Comparison of ENCODE assay signal across 9 cellular contexts in the genomic region with DNA sequence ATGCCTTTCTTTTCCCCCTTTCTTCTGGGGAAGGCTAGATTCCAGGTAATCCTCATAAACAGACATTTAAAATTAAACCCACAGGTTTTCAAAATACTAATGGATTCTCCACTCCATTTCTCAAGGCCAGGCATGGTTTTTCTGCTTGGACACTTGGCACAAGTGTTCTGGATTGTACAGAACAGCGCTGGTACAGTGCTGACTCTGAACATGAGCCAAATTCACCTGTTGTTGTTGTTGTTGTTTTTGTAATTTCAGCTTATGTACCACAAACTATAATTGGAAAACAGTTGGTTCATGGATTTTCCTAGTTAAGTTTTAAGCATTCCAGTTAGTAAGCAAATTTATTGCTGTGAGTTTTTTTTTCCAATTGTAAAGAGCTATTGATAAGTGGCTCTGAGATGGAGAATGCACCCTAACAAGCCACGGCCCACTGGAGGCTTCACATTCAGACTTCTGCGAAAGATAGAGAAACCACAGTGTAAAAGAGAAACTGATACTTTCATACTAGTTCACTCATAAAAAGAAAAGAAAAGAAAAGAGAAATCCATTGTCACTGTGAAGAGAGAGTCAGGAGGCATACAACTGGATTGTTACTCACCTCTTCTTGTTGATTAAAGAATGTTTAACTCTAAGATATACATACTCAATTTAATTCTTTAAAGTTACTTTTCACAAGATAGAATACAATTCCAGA. TPM values are rescaled to one million over a fixed set of nuclear protein-coding genes. Genes with fewer than 3 reads are reported as not detected.
DNase-seq lines count a peak whose midpoint lies in the region; ATAC-seq and TF ChIP-seq lines count a peak whose summit lies in the region.
"Had no signal": no experiment of that assay in that cellular context is flagged by ENCODE, and none has a peak within 500 bp of the region (broad histone marks: within the 10 kb centered on the region; RNA-seq: fewer than 3 reads in every experiment).

No MANE protein-coding gene starts in this region.

- ATAC-seq in GM19328 (IDR thresholded peaks at IDR 0.05; ENCODE audit: unreplicated experiment): peak; percentile 96
- peak; percentile 95 for ATAC-seq in HG02852 (IDR thresholded peaks at IDR 0.05; ENCODE audit: unreplicated experiment)
- peak; percentile 59 for ATAC-seq in T-helper 17 cell

- peak overlapping the region; percentile 74 for H3K27ac Mint-ChIP-seq in T-helper 17 cell

- H3K27me3 Mint-ChIP-seq in T-helper 17 cell: no peaks in the 10 kb centered on the region

- H3K4me1 Mint-ChIP-seq in T-helper 17 cell: peaks cover 24% of the 10 kb centered on the region

- H3K9me3 ChIP-seq in T-helper 17 cell (ENCODE audit: control insufficient read depth, low read length, poor library complexity, severe bottlenecking): no peaks in the 10 kb centered on the region
- H3K9me3 ChIP-seq: upper lobe of left lung had no signal

- H3K4me3 Mint-ChIP-seq in T-helper 17 cell: peak overlapping the region; percentile 74

- H3K36me3 Mint-ChIP-seq in T-helper 17 cell (ENCODE audit: low read depth): no peaks in the 10 kb centered on the region

- no peak for TF ChIP-seq POLR2A in erythroblast (IDR thresholded peaks at IDR 0.05; ENCODE audit: low read length)

- DNase-seq in T-helper 17 cell (no peak), RPMI8226 (no peak), NCI-H748 treated with DMSO at 0.1 percent for 48 hours (lab: John Stamatoyannopoulos, UW) (no peak), erythroblast (lab: John Stamatoyannopoulos, UW) (no peak)
- DNase-seq in stimulated activated CD4-positive, alpha-beta T cell treated with anti-CD3 and anti-CD28 coated beads, Interleukin-4, amount 100 ng/mL, for 48 hours (ENCODE audit: low read depth in 2 of 2): peak; percentile 22 to 25
- DNase-seq: NCI-H510A, upper lobe of left lung had no signal

RNA-seq across cellular contexts. Expression of gene ITGA1, which starts 16.2 kb away (rescaled TPM):
- total RNA-seq in T-helper 17 cell: 1 to 10 TPM; 4.0 to 4.3 TPM

RNA-seq across cellular contexts. Expression of gene PELO, which starts 16.2 kb away (rescaled TPM):
- total RNA-seq in T-helper 17 cell: 1 to 10 TPM; 6.0 to 8.1 TPM

Comparison
In these comparisons a context has a peak if more than half of its experiments do, and no peak if none do; other contexts are left out.
1. DNase-seq: peak in stimulated activated CD4-positive, alpha-beta T cell treated with anti-CD3 and anti-CD28 coated beads, Interleukin-4, amount 100 ng/mL, for 48 hours (2 of 2); none in T-helper 17 cell (0 of 3), RPMI8226 (single experiment), NCI-H748 treated with DMSO at 0.1 percent for 48 hours (single experiment) and erythroblast (0 of 2).
2. Peak in every context shown above with its lines, with median percentiles within 50 percentile points of each other: ATAC-seq.